Comparison of ENCODE assay signal across 10 cellular contexts in the genomic region with DNA sequence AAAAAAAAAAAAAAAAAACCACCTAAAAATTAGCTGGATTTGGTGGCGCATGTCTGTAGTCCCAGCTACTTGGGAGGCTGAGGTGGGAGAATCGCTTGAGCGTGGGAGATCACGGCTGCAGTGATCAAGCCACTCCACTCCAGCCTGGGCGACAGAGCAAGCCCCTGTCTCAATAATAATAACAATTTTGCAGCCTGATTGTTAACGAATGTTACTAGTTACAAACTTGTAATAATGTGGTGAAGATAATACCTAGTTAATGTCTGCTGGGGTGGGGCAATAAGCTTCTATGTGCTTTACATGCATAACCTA. TPM values are rescaled to one million over a fixed set of nuclear protein-coding genes. Genes with fewer than 3 reads are reported as not detected.
DNase-seq lines count a peak whose midpoint lies in the region; ATAC-seq and TF ChIP-seq lines count a peak whose summit lies in the region.
"Had no signal": no experiment of that assay in that cellular context is flagged by ENCODE, and none has a peak within 500 bp of the region (broad histone marks: within the 10 kb centered on the region; RNA-seq: fewer than 3 reads in every experiment).

No MANE protein-coding gene starts in this region.

- peak overlapping the region; percentile 84 to 98 (median 93); a peak in 20 of 22 replicates for H3K4me2 ChIP-seq in BLaER1 treated with 17β-estradiol and CSF1 and Interleukin-3, amounts not matched to agents 10 nM and 100 nM

- peaks cover 3% of the 10 kb centered on the region for H3K36me3 Mint-ChIP-seq in WTC11
- H3K36me3 Mint-ChIP-seq in immature natural killer cell, result no peaks in the 10 kb centered on the region

- TF ChIP-seq CTCF in GM12865 (IDR thresholded peaks at IDR 0.05; ENCODE audit: insufficient read depth, low read depth, low read length, missing control alignments), result no peak
- TF ChIP-seq CTCF in WTC11 (IDR thresholded peaks at IDR 0.05), result no peak
- TF ChIP-seq CTCF in lower lobe of right lung (IDR thresholded peaks at IDR 0.05), result no peak
- no peak for TF ChIP-seq CTCF in heart right ventricle (IDR thresholded peaks at IDR 0.05)

- H3K4me3 Mint-ChIP-seq in WTC11, result peak overlapping the region; percentile 95
- peak overlapping the region; percentile 48 to 90 (median 56) for H3K4me3 Mint-ChIP-seq in immature natural killer cell

- H3K4me3 ChIP-seq in BLaER1 treated with 17β-estradiol and CSF1 and Interleukin-3, amounts not matched to agents 10 nM and 100 nM, result peak overlapping the region in 1 of 10 experiments; percentile 87; a peak in 5 of 20 replicates
- peak overlapping the region; percentile 65 for H3K4me3 ChIP-seq in GM12865 (ENCODE audit: low read depth, low read length)
- H3K4me3 ChIP-seq in lower lobe of right lung, result no peak overlapping the region
- peak overlapping the region in 3 of 10 donors; percentile 78 to 87 (median 85) for H3K4me3 ChIP-seq in heart right ventricle

- peaks cover 20 to 31% (median 27%) of the 10 kb centered on the region in 10 experiments for H3K4me1 ChIP-seq in BLaER1 treated with 17β-estradiol and CSF1 and Interleukin-3, amounts not matched to agents 10 nM and 100 nM
- H3K4me1 ChIP-seq in lower lobe of right lung, result peaks cover 20% of the 10 kb centered on the region
- H3K4me1 ChIP-seq in heart right ventricle, result peaks cover 0 to 38% (median 31%) of the 10 kb centered on the region in 9 donors

- H4K20me1 ChIP-seq in BLaER1 treated with 17β-estradiol and CSF1 and Interleukin-3, amounts not matched to agents 10 nM and 100 nM, result peaks cover 0 to 14% (median 7%) of the 10 kb centered on the region in 11 experiments; a peak in 6 of 22 replicates

- intact Hi-C loops in lower lobe of right lung (cut with DNase I) (no loop called here), heart right ventricle (cut with DNase I) (no loop called here)

- no peak overlapping the region for H3K9ac ChIP-seq in BLaER1 treated with 17β-estradiol and CSF1 and Interleukin-3, amounts not matched to agents 10 nM and 100 nM

- ATAC-seq in WTC11 (no peak), lower lobe of right lung (no peak), HG03039 (IDR thresholded peaks at IDR 0.05; ENCODE audit: unreplicated experiment) (no peak), heart right ventricle (no peak)

- H3K27ac Mint-ChIP-seq in WTC11 (no peak overlapping the region), immature natural killer cell (peak overlapping the region in 4 of 6 donors; percentile 58 to 94 (median 76))

- DNase-seq in GM12865 (ENCODE audit: low read depth) (no peak), WTC11 (ENCODE audit: low spot score) (no peak), immature natural killer cell (no peak), lower lobe of right lung (no peak), NCI-H1048 (lab: John Stamatoyannopoulos, UW) (no peak), heart right ventricle (no peak)
- DNase-seq: NCI-H187 treated with DMSO at 0.1 percent for 48 hours had no signal

- CTCF ChIA-PET in WTC11 (lab: Charles Lee), result interaction anchor here (0.7 to 1.8 kb wide), 3 partner anchors 23 to 43 kb away, joined by 3 to 5 read pairs (median 3); no protein-coding TSS in a partner anchor

- no peaks in the 10 kb centered on the region for H3K9me3 ChIP-seq in BLaER1 treated with 17β-estradiol and CSF1 and Interleukin-3, amounts not matched to agents 10 nM and 100 nM (replicated peaks in 1 of 11)
- H3K9me3 ChIP-seq in lower lobe of right lung (no peaks in the 10 kb centered on the region), heart right ventricle (no peaks in the 10 kb centered on the region)
- H3K9me3 ChIP-seq: body of pancreas had no signal

- WGBS in heart right ventricle, 2 donors, result 90 to 92% methylated on average over 6 of the region's 6 CpGs

- H3K27ac ChIP-seq in BLaER1 treated with 17β-estradiol and CSF1 and Interleukin-3, amounts not matched to agents 10 nM and 100 nM, result no peak overlapping the region
- H3K27ac ChIP-seq in lower lobe of right lung (no peak overlapping the region), heart right ventricle (no peak overlapping the region)

- H3K27me3 Mint-ChIP-seq in WTC11 (ENCODE audit: low read depth) (peaks cover 5% of the 10 kb centered on the region; the same call in 1 of the 2 replicates), immature natural killer cell (ENCODE audit: low read depth in 3 of 3) (peaks cover 4 to 13% (median 4%) of the 10 kb centered on the region in 3 donors)

- H3K9me3 Mint-ChIP-seq in WTC11 (no peaks in the 10 kb centered on the region), immature natural killer cell (no peaks in the 10 kb centered on the region)

- peaks cover 2 to 15% (median 3%) of the 10 kb centered on the region in 11 experiments; a peak in 15 of 22 replicates for H3K36me3 ChIP-seq in BLaER1 treated with 17β-estradiol and CSF1 and Interleukin-3, amounts not matched to agents 10 nM and 100 nM
- H3K36me3 ChIP-seq in lower lobe of right lung (peaks cover 2% of the 10 kb centered on the region), heart right ventricle (peaks cover 0 to 5% (median 0%) of the 10 kb centered on the region in 9 donors)

- no peaks in the 10 kb centered on the region for H3K27me3 ChIP-seq in BLaER1 treated with 17β-estradiol and CSF1 and Interleukin-3, amounts not matched to agents 10 nM and 100 nM
- H3K27me3 ChIP-seq in lower lobe of right lung (ENCODE audit: low read depth), result no peaks in the 10 kb centered on the region
- H3K27me3 ChIP-seq in heart right ventricle, result no peaks in the 10 kb centered on the region
- H3K27me3 ChIP-seq: body of pancreas had no signal

- POLR2A ChIA-PET in WTC11 (lab: Charles Lee), result interaction anchor here (0.6 to 3.0 kb wide), 4 partner anchors 9 to 942 kb away, joined by 3 to 22 read pairs (median 6); partner anchors contain the start of genes KLLN and PTEN

- H3K4me1 Mint-ChIP-seq in WTC11 (peaks cover 26% of the 10 kb centered on the region), immature natural killer cell (peaks cover 44 to 50% of the 10 kb centered on the region in 2 donors)

TF ChIP-seq in WTC11, 78 proteins besides CTCF, POLR2A, EP300 and RAD21:
- no peak for TF ChIP-seq ELF4 (CRISPR knock-in tag; IDR thresholded peaks at IDR 0.05; ENCODE audit: low read depth)
- TF ChIP-seq, protein P1, sequence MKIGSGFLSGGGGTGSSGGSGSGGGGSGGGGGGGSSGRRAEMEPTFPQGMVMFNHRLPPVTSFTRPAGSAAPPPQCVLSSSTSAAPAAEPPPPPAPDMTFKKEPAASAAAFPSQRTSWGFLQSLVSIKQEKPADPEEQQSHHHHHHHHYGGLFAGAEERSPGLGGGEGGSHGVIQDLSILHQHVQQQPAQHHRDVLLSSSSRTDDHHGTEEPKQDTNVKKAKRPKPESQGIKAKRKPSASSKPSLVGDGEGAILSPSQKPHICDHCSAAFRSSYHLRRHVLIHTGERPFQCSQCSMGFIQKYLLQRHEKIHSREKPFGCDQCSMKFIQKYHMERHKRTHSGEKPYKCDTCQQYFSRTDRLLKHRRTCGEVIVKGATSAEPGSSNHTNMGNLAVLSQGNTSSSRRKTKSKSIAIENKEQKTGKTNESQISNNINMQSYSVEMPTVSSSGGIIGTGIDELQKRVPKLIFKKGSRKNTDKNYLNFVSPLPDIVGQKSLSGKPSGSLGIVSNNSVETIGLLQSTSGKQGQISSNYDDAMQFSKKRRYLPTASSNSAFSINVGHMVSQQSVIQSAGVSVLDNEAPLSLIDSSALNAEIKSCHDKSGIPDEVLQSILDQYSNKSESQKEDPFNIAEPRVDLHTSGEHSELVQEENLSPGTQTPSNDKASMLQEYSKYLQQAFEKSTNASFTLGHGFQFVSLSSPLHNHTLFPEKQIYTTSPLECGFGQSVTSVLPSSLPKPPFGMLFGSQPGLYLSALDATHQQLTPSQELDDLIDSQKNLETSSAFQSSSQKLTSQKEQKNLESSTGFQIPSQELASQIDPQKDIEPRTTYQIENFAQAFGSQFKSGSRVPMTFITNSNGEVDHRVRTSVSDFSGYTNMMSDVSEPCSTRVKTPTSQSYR (CRISPR knock-in tag; IDR thresholded peaks at IDR 0.05), result no peak
- no peak for TF ChIP-seq JUN (CRISPR knock-in tag; IDR thresholded peaks at IDR 0.05)
- no peak for TF ChIP-seq ZNF263 (CRISPR knock-in tag; IDR thresholded peaks at IDR 0.05; ENCODE audit: low read depth)
- TF ChIP-seq, protein P2, sequence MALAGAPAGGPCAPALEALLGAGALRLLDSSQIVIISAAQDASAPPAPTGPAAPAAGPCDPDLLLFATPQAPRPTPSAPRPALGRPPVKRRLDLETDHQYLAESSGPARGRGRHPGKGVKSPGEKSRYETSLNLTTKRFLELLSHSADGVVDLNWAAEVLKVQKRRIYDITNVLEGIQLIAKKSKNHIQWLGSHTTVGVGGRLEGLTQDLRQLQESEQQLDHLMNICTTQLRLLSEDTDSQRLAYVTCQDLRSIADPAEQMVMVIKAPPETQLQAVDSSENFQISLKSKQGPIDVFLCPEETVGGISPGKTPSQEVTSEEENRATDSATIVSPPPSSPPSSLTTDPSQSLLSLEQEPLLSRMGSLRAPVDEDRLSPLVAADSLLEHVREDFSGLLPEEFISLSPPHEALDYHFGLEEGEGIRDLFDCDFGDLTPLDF (CRISPR knock-in tag; IDR thresholded peaks at IDR 0.05), result no peak
- no peak for TF ChIP-seq TCF7 (CRISPR knock-in tag; IDR thresholded peaks at IDR 0.05; ENCODE audit: low read depth)
- TF ChIP-seq, protein P3, sequence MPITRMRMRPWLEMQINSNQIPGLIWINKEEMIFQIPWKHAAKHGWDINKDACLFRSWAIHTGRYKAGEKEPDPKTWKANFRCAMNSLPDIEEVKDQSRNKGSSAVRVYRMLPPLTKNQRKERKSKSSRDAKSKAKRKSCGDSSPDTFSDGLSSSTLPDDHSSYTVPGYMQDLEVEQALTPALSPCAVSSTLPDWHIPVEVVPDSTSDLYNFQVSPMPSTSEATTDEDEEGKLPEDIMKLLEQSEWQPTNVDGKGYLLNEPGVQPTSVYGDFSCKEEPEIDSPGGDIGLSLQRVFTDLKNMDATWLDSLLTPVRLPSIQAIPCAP (CRISPR knock-in tag; IDR thresholded peaks at IDR 0.05), result no peak
- TF ChIP-seq TEAD1 (CRISPR knock-in tag; IDR thresholded peaks at IDR 0.05), result no peak
TF ChIP-seq in WTC11: peak in this region for 0.

RNA-seq across cellular contexts. Expression of gene ATAD1, which starts 1.2 kb away (rescaled TPM):
- total RNA-seq in WTC11 (2021), result 43.7 to 46.7 TPM (median 45.5 TPM) in 3 replicates
- 10 to 100 TPM; 31.2 to 44.0 (median 42.1) TPM for polyA plus RNA-seq in immature natural killer cell
- total RNA-seq in lower lobe of right lung, result 51.2 TPM
- 100 to 1,000 TPM in 5 of 10 donors, 10 to 100 TPM in 5; 90.4 to 147 (median 100) TPM for total RNA-seq in heart right ventricle
- 10 to 100 TPM; 18.4 to 27.5 TPM for polyA plus RNA-seq in heart right ventricle

RNA-seq across cellular contexts. Expression of gene KLLN, which starts 44.1 kb away (rescaled TPM):
- total RNA-seq in WTC11 (2021) (0.52 to 1.1 TPM (median 1.0 TPM) in 3 replicates), lower lobe of right lung (0.71 TPM), heart right ventricle (under 1 TPM; 0.17 to 0.69 (median 0.41) TPM)
- polyA plus RNA-seq in immature natural killer cell (under 1 TPM in 2 of 3 donors, not detected in 1; 0.06 to 0.17 TPM), heart right ventricle (under 1 TPM; 0.15 to 0.19 TPM)

RNA-seq across cellular contexts. Expression of gene PTEN, which starts 44.2 kb away (rescaled TPM):
- 44.5 to 54.2 TPM (median 45.6 TPM) in 3 replicates for total RNA-seq in WTC11 (2021)
- 10 to 100 TPM; 18.0 to 33.5 (median 30.6) TPM for polyA plus RNA-seq in immature natural killer cell
- total RNA-seq in lower lobe of right lung, result 101 TPM
- 10 to 100 TPM; 49.4 to 89.9 (median 56.9) TPM for total RNA-seq in heart right ventricle
- polyA plus RNA-seq in heart right ventricle, result 10 to 100 TPM; 21.8 to 28.5 TPM
